In the genomic region with DNA sequence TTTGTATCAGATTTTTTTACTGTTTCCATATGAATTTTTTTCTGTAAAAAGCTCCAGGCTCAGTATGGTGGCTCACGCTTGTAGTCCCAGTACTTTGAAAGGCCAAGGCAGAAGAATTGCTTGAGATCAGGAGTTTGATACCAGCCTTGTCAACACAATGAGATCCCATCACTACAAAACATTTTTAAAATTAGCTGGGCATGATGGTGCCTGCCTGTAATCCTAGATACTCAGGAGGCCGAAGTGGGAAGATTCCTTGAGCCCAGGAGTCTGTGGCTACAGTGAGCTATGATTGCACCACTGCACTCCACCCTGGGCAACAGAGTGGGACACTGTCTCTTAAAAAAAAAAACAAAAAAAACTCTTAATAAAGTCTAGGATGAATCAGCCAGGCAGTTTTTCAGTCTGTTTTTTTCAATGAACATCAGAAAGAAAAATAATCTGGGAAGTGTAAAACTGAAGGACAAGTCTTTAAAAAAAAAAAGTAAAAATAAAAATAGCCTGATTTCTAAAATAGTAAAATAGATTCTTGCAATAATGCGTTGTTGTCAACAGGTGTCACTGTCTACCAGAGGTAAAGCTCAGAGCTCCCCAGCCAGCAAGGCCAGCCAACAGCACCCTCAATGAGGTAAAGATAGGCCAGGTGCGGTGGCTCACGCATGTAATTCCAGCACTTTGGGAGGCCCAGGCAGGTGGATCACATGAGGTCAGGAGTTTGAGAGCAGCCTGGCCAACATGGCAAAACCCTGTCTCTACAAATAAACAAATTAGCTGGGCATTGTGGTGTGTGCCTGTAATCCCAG, we compare ENCODE assay signal across 8 cellular contexts. TPM values are rescaled to one million over a fixed set of nuclear protein-coding genes. Genes with fewer than 3 reads are reported as not detected.
DNase-seq lines count a peak whose midpoint lies in the region; ATAC-seq and TF ChIP-seq lines count a peak whose summit lies in the region.

No MANE protein-coding gene starts in this region.

- no peaks in the 10 kb centered on the region for H3K79me2 ChIP-seq in mesendoderm (ENCODE audit: control insufficient read depth, insufficient read depth, low read length)

- H3K23ac ChIP-seq in mesendoderm (ENCODE audit: low read length) = no peak overlapping the region

- no peak for ATAC-seq in thoracic aorta (ENCODE audit: insufficient number of reproducible peaks, low FRiP score, low read depth)

- no peaks in the 10 kb centered on the region for H3K9me3 ChIP-seq in effector memory CD4-positive, alpha-beta T cell (ENCODE audit: control insufficient read depth, low read length)
- H3K9me3 ChIP-seq in thoracic aorta = no peaks in the 10 kb centered on the region

- no peak overlapping the region for H3K9ac ChIP-seq in mesendoderm (ENCODE audit: low read length)

- no peak overlapping the region for H3K56ac ChIP-seq in mesendoderm (ENCODE audit: low read length)

- H3K4me3 ChIP-seq in effector memory CD4-positive, alpha-beta T cell (ENCODE audit: insufficient read depth, low read depth, low read length, poor library complexity, severe bottlenecking) = no peak overlapping the region
- H3K4me3 ChIP-seq in mesendoderm (ENCODE audit: low read length) = no peak overlapping the region
- H3K4me3 ChIP-seq in thoracic aorta = no peak overlapping the region
- H3K4me3 ChIP-seq in coronary artery = no peak overlapping the region

- H3K4me1 ChIP-seq in effector memory CD4-positive, alpha-beta T cell (ENCODE audit: control insufficient read depth, insufficient read depth, low read length, poor library complexity, severe bottlenecking) = no peaks in the 10 kb centered on the region
- H3K4me1 ChIP-seq in mesendoderm (ENCODE audit: control insufficient read depth, low read depth, low read length) (no peaks in the 10 kb centered on the region), thoracic aorta (ENCODE audit: control insufficient read depth in 1 of 2, low read depth in 2 of 2) (no peaks in the 10 kb centered on the region)

- no peak overlapping the region for H3K18ac ChIP-seq in mesendoderm (ENCODE audit: low read length)

- H3K27me3 ChIP-seq in effector memory CD4-positive, alpha-beta T cell (replicated peaks; ENCODE audit: control insufficient read depth, insufficient read depth, low read length, poor library complexity, severe bottlenecking) = no peaks in the 10 kb centered on the region
- H3K27me3 ChIP-seq in mesendoderm (ENCODE audit: insufficient read depth, low read length, poor library complexity) (no peaks in the 10 kb centered on the region), thoracic aorta (replicated peaks; ENCODE audit: insufficient read depth) (no peaks in the 10 kb centered on the region)

- H2AK5ac ChIP-seq in mesendoderm (ENCODE audit: low read length) = no peak overlapping the region

- no peak overlapping the region for H2BK15ac ChIP-seq in mesendoderm (replicated peaks; ENCODE audit: low read depth)

- DNase-seq in COR-L47 (lab: John Stamatoyannopoulos, UW) = peak; percentile 30
- DNase-seq in H4 (ENCODE audit: low spot score) = peak; percentile 29
- peak; percentile 56 for DNase-seq in NCI-H345 (lab: John Stamatoyannopoulos, UW)
- peak; percentile 44 for DNase-seq in activated CD4-positive, alpha-beta T cell treated with anti-CD3 and anti-CD28 coated beads, Interleukin-2, amount 50 U/mL, for 1 hour
- peak; percentile 19 to 46 (median 22) for DNase-seq in effector memory CD4-positive, alpha-beta T cell
- DNase-seq in mesendoderm = peak; percentile 71
- no peak for DNase-seq in thoracic aorta (ENCODE audit: low spot score)
- no peak for DNase-seq in coronary artery (ENCODE audit: low spot score)

- H2BK5ac ChIP-seq in mesendoderm (ENCODE audit: low read length) = no peak overlapping the region

- no peaks in the 10 kb centered on the region for H3K79me1 ChIP-seq in mesendoderm (ENCODE audit: low read length)

- H3K36me3 ChIP-seq in effector memory CD4-positive, alpha-beta T cell (ENCODE audit: control insufficient read depth, insufficient read depth, low read length) = no peaks in the 10 kb centered on the region
- H3K36me3 ChIP-seq in mesendoderm (ENCODE audit: control insufficient read depth, insufficient read depth, low read length) (no peaks in the 10 kb centered on the region), thoracic aorta (no peaks in the 10 kb centered on the region)

- WGBS in mesendoderm (ENCODE audit: extremely low coverage, insufficient coverage, low lambda C conversion rate) = no CpG with 5 or more reads among the region's 5 CpGs

- no peak overlapping the region for H2BK120ac ChIP-seq in mesendoderm (ENCODE audit: low read depth, low read length)

- no peak overlapping the region for H4K5ac ChIP-seq in mesendoderm (ENCODE audit: low read length)

- no peak overlapping the region for H3K27ac ChIP-seq in effector memory CD4-positive, alpha-beta T cell (ENCODE audit: insufficient read depth, low read length, poor library complexity, severe bottlenecking)
- H3K27ac ChIP-seq in mesendoderm (ENCODE audit: low read depth, low read length) (no peak overlapping the region), thoracic aorta (no peak overlapping the region), coronary artery (no peak overlapping the region)

- H3K4ac ChIP-seq in mesendoderm (ENCODE audit: low read depth, low read length) = no peak overlapping the region

- peak overlapping the region; percentile 81 for H4K8ac ChIP-seq in mesendoderm (ENCODE audit: low read depth, low read length)

- H3K4me2 ChIP-seq in mesendoderm (ENCODE audit: low read length) = no peak overlapping the region

- peak; percentile 40 for TF ChIP-seq CTCF in thoracic aorta (IDR thresholded peaks at IDR 0.05)
- TF ChIP-seq CTCF in coronary artery (IDR thresholded peaks at IDR 0.05) = no peak

RNA-seq across cellular contexts. Expression of a gene that starts 9.3 kb away (rescaled TPM):
- total RNA-seq in H4 (2014; rRNA removed; shearing (Covaris generic)) = 42.5 and 43.1 TPM in 2 replicates
- polyA plus RNA-seq in mesendoderm (2013, experiment 1 of 2) = 23.9 TPM
- 25.5 TPM for polyA plus RNA-seq in mesendoderm (2013, experiment 2 of 2)
- 10 to 100 TPM; 28.4 to 30.1 TPM for total RNA-seq in thoracic aorta

RNA-seq across cellular contexts. Expression of a gene that starts 25.7 kb away (rescaled TPM):
- 10.2 and 10.4 TPM in 2 replicates for total RNA-seq in H4 (2014; rRNA removed; shearing (Covaris generic))
- polyA plus RNA-seq in mesendoderm (2013, experiment 1 of 2) = 1.1 TPM
- 1.2 TPM for polyA plus RNA-seq in mesendoderm (2013, experiment 2 of 2)
- 1 to 10 TPM; 3.2 to 7.2 TPM for total RNA-seq in thoracic aorta

Comparison
In these comparisons a context has a peak if more than half of its experiments do, and no peak if none do; other contexts are left out.
1. DNase-seq: peak in COR-L47 (single experiment), H4 (single experiment), NCI-H345 (single experiment), activated CD4-positive, alpha-beta T cell treated with anti-CD3 and anti-CD28 coated beads, Interleukin-2, amount 50 U/mL, for 1 hour (single experiment), effector memory CD4-positive, alpha-beta T cell (3 of 3) and mesendoderm (single experiment); none in thoracic aorta (single experiment) and coronary artery (single experiment).